In genomic region chr11:111841370-111842053, GRCh38 we compare ENCODE assay signal across 8 cellular contexts. TPM values are rescaled to one million over a fixed set of nuclear protein-coding genes. Genes with fewer than 3 reads are reported as not detected.
DNase-seq lines count a peak whose midpoint lies in the region; ATAC-seq, FAIRE-seq and TF ChIP-seq lines count a peak whose summit lies in the region.

No MANE protein-coding gene starts in this region.

- H3K36me3 ChIP-seq in keratinocyte (ENCODE audit: control insufficient read depth in 2 of 2, extremely low read depth in 1 of 2, insufficient read depth in 2 of 2, low read length in 2 of 2), result peaks cover 7 to 12% of the 10 kb centered on the region in 2 experiments

- no peaks in the 10 kb centered on the region for H3K27me3 ChIP-seq in keratinocyte (ENCODE audit: control insufficient read depth, extremely low read depth, insufficient read depth, low read length)

- peak overlapping the region; percentile 33 for H2AFZ ChIP-seq in keratinocyte (ENCODE audit: control insufficient read depth, low read length)

- dilution Hi-C loops in keratinocyte (cut with MboI; ENCODE audit: extremely low pct_ligation_motif_present, low sequenced_read_pairs), result no loop called here

- no peaks in the 10 kb centered on the region for H3K9me3 ChIP-seq in keratinocyte (ENCODE audit: control insufficient read depth, low read depth, low read length)

- no peaks in the 10 kb centered on the region for H4K20me1 ChIP-seq in keratinocyte (ENCODE audit: control insufficient read depth, extremely low read depth, insufficient read depth, low read length)

- H3K27ac ChIP-seq in keratinocyte (ENCODE audit: control insufficient read depth, insufficient read depth, low read length), result no peak overlapping the region

- no peak overlapping the region for H3K4me3 ChIP-seq in GM12864 (ENCODE audit: low read depth, low read length)
- H3K4me3 ChIP-seq in keratinocyte (ENCODE audit: control insufficient read depth in 2 of 3, extremely low read depth in 1 of 3, insufficient read depth in 2 of 3, low read depth in 1 of 3, low read length in 3 of 3), result no peak overlapping the region

- H3K9ac ChIP-seq in keratinocyte (ENCODE audit: control insufficient read depth, extremely low read depth, insufficient read depth, low read length), result no peak overlapping the region

- TF ChIP-seq CTCF in GM12864 (IDR thresholded peaks at IDR 0.05; ENCODE audit: low read depth, low read length, missing control alignments) (peak; percentile 78), keratinocyte (optimal IDR thresholded peaks at IDR 0.05 in 1 of 3, IDR thresholded peaks at IDR 0.05 in 1 of 3, conservative IDR thresholded peaks at IDR 0.05 in 1 of 3; ENCODE audit: extremely low read depth in 1 of 3, insufficient read depth in 2 of 3, low read length in 3 of 3) (peak; percentile 74 to 96 (median 85))

- DNase-seq in GM12864 (ENCODE audit: low read depth), result peak; percentile 62
- peak; percentile 71 for DNase-seq in NCI-H345 treated with DMSO at 0.1 percent for 48 hours (lab: John Stamatoyannopoulos, UW; ENCODE audit: unreplicated experiment)
- DNase-seq in activated CD4-positive, CD25-positive, alpha-beta regulatory T cell (lab: John Stamatoyannopoulos, UW), result peak; percentile 73 to 85 (median 76)
- DNase-seq in central memory CD4-positive, alpha-beta T cell, result peak; percentile 65
- peak; percentile 36 for DNase-seq in keratinocyte (ENCODE audit: low read depth, low spot score)
- DNase-seq in stimulated activated CD4-positive, alpha-beta T cell treated with anti-CD3 and anti-CD28 coated beads, Interleukin-1b, Interleukin-23, amount 100 ng/mL, for 4 hours (ENCODE audit: low read depth in 2 of 2), result peak; percentile 84

- FAIRE-seq in keratinocyte (lab: Jason Lieb, UNC), result peak; percentile 92

- no peaks in the 10 kb centered on the region for H3K9me1 ChIP-seq in keratinocyte (ENCODE audit: control insufficient read depth, extremely low read depth, insufficient read depth, low read length)

- no peak overlapping the region for H3K4me2 ChIP-seq in keratinocyte (ENCODE audit: control insufficient read depth, extremely low read depth, insufficient read depth, low read depth, low read length)

- no peaks in the 10 kb centered on the region for H3K79me2 ChIP-seq in keratinocyte (ENCODE audit: control insufficient read depth, insufficient read depth, low read length)

- peak; percentile 56 for ATAC-seq in HG03139 (IDR thresholded peaks at IDR 0.05; ENCODE audit: unreplicated experiment)
- ATAC-seq in GM19452 (IDR thresholded peaks at IDR 0.05; ENCODE audit: unreplicated experiment), result no peak

- H3K4me1 ChIP-seq in keratinocyte (ENCODE audit: control insufficient read depth, extremely low read depth, insufficient read depth, low read length), result no peaks in the 10 kb centered on the region

RNA-seq across cellular contexts. Expression of gene ALG9, which starts 29.9 kb away (rescaled TPM):
- polyA plus RNA-seq in keratinocyte, result 23.4 to 34.4 TPM (median 27.2 TPM) in 3 replicates
- polyA plus RNA-seq in keratinocyte (2011; ENCODE audit: low read depth), result 1.3 TPM
- 11.6 and 24.6 TPM in 2 replicates for polyA plus RNA-seq in keratinocyte (2011; cell fraction: cytosol; rRNA removed)
- polyA plus RNA-seq in keratinocyte (2011; cell fraction: nucleus; rRNA removed), result 51.7 and 54.4 TPM in 2 replicates
- polyA plus RNA-seq in keratinocyte (2012; ENCODE audit: low replicate concordance), result 20.0 and 20.8 TPM in 2 replicates
- polyA minus RNA-seq in keratinocyte, result 34.9 to 54.2 TPM (median 46.1 TPM) in 3 replicates
- polyA minus RNA-seq in keratinocyte (2011; cell fraction: cytosol; rRNA and poly(A)+ RNA removed), result 23.8 TPM
- 36.4 and 70.7 TPM in 2 replicates for polyA minus RNA-seq in keratinocyte (2011; cell fraction: nucleus; rRNA and poly(A)+ RNA removed)

RNA-seq across cellular contexts. Expression of gene FDXACB1, which starts 37.5 kb away (rescaled TPM):
- 2.2 to 3.5 TPM (median 2.9 TPM) in 3 replicates for polyA plus RNA-seq in keratinocyte
- polyA plus RNA-seq in keratinocyte (2011; ENCODE audit: low read depth), result 0.46 TPM
- 1.5 and 2.4 TPM in 2 replicates for polyA plus RNA-seq in keratinocyte (2011; cell fraction: cytosol; rRNA removed)
- polyA plus RNA-seq in keratinocyte (2011; cell fraction: nucleus; rRNA removed), result 1.9 and 2.0 TPM in 2 replicates
- 1.8 and 2.4 TPM in 2 replicates for polyA plus RNA-seq in keratinocyte (2012; ENCODE audit: low replicate concordance)
- 1.4 to 2.2 TPM (median 2.1 TPM) in 3 replicates for polyA minus RNA-seq in keratinocyte
- 1.7 TPM for polyA minus RNA-seq in keratinocyte (2011; cell fraction: cytosol; rRNA and poly(A)+ RNA removed)
- 1.4 and 2.5 TPM in 2 replicates for polyA minus RNA-seq in keratinocyte (2011; cell fraction: nucleus; rRNA and poly(A)+ RNA removed)

RNA-seq across cellular contexts. Expression of gene CFAP68, which starts 37.8 kb away (rescaled TPM):
- polyA plus RNA-seq in keratinocyte, result 33.0 to 63.8 TPM (median 58.9 TPM) in 3 replicates
- 10.7 TPM for polyA plus RNA-seq in keratinocyte (2011; ENCODE audit: low read depth)
- 47.9 and 77.0 TPM in 2 replicates for polyA plus RNA-seq in keratinocyte (2011; cell fraction: cytosol; rRNA removed)
- polyA plus RNA-seq in keratinocyte (2011; cell fraction: nucleus; rRNA removed), result 18.0 and 18.4 TPM in 2 replicates
- 32.5 and 39.3 TPM in 2 replicates for polyA plus RNA-seq in keratinocyte (2012; ENCODE audit: low replicate concordance)
- polyA minus RNA-seq in keratinocyte, result 22.4 to 29.5 TPM (median 24.0 TPM) in 3 replicates
- 5.4 TPM for polyA minus RNA-seq in keratinocyte (2011; cell fraction: cytosol; rRNA and poly(A)+ RNA removed)
- polyA minus RNA-seq in keratinocyte (2011; cell fraction: nucleus; rRNA and poly(A)+ RNA removed), result 3.4 and 9.5 TPM in 2 replicates
